Comparison of ENCODE assay signal across 34 cellular contexts in genomic region chr9:119282476-119283117, GRCh38.
DNase-seq lines count a peak whose midpoint lies in the region; TF ChIP-seq lines count a peak whose summit lies in the region.
"Had no signal": no experiment of that assay in that cellular context is flagged by ENCODE, and none has a peak within 500 bp of the region (broad histone marks: within the 10 kb centered on the region; RNA-seq: fewer than 3 reads in every experiment).

No MANE protein-coding gene starts in this region.

- H3K27me3 Mint-ChIP-seq in progenitor cell of endocrine pancreas = peaks cover 37% of the 10 kb centered on the region
- H3K27me3 Mint-ChIP-seq: activated CD4-positive, alpha-beta T cell treated with anti-CD3 and anti-CD28 coated beads, Interleukin-2, amount 10 ng/mL, durations not matched to agents 24 days and 14 days had no signal

- no peaks in the 10 kb centered on the region for H3K9me3 ChIP-seq in iPS-18a (ENCODE audit: control insufficient read depth, low read depth, low read length)
- no peaks in the 10 kb centered on the region for H3K9me3 ChIP-seq in testis
- H3K9me3 ChIP-seq: esophagus muscularis mucosa, heart left ventricle, mucosa of descending colon, pancreas, SJSA1, suprapubic skin, uterus had no signal

- intact Hi-C loops in testis (cut with DNase I; ENCODE audit: low total_unique reads) = no loop called here

- H3K4me1 ChIP-seq in iPS-18a (ENCODE audit: control insufficient read depth, low read depth, low read length) (peaks cover 37% of the 10 kb centered on the region), testis (no peaks in the 10 kb centered on the region)
- H3K4me1 ChIP-seq: heart left ventricle, pancreas, SJSA1, suprapubic skin, uterus had no signal

- H3K36me3 ChIP-seq in H7 (replicated peaks; ENCODE audit: control insufficient read depth, insufficient read depth, low read length) (no peaks in the 10 kb centered on the region), iPS-18a (ENCODE audit: control insufficient read depth, low read depth, low read length) (no peaks in the 10 kb centered on the region), testis (ENCODE audit: low read depth, missing control alignments) (no peaks in the 10 kb centered on the region)
- H3K36me3 ChIP-seq: esophagus muscularis mucosa, heart left ventricle, pancreas, SJSA1, suprapubic skin, uterus, WERI-Rb-1 had no signal

- WGBS in testis, 2 donors = 55 to 62% methylated on average over 7 of the region's 7 CpGs

- H3K27ac ChIP-seq in iPS-18a (ENCODE audit: low read length) = peak overlapping the region; percentile 73
- H3K27ac ChIP-seq in testis = no peak overlapping the region
- H3K27ac ChIP-seq: esophagus muscularis mucosa, heart left ventricle, pancreas, RWPE1, SJSA1, skin epidermis, suprapubic skin, uterus, WERI-Rb-1 had no signal

- H3K27ac Mint-ChIP-seq in progenitor cell of endocrine pancreas = no peak overlapping the region
- H3K27ac Mint-ChIP-seq: activated CD4-positive, alpha-beta T cell treated with anti-CD3 and anti-CD28 coated beads, Interleukin-2, amount 10 ng/mL, durations not matched to agents 24 days and 14 days; activated naive CD8-positive, alpha-beta T cell treated with anti-CD3 and anti-CD28 coated beads for 36 hours; B cell; dendritic cell treated with granulocyte-macrophage colony-stimulating factor and Interleukin-4, amounts not matched to agents 40 ng/mL and 50 ng/mL, for 4 days; natural killer cell; T-cell had no signal

- H3K27me3 ChIP-seq in H7 (ENCODE audit: control insufficient read depth, insufficient read depth, low read length) = no peaks in the 10 kb centered on the region
- no peaks in the 10 kb centered on the region for H3K27me3 ChIP-seq in iPS-18a (ENCODE audit: control insufficient read depth, insufficient read depth, low read length)
- no peaks in the 10 kb centered on the region for H3K27me3 ChIP-seq in testis
- H3K27me3 ChIP-seq: heart left ventricle, SJSA1, suprapubic skin, uterus had no signal

- TF ChIP-seq CTCF in astrocyte of the cerebellum (IDR thresholded peaks at IDR 0.05; ENCODE audit: low read depth, low read length, missing control alignments) = no peak
- no peak for TF ChIP-seq CTCF in progenitor cell of endocrine pancreas (IDR thresholded peaks at IDR 0.05; ENCODE audit: unreplicated experiment)
- no peak for TF ChIP-seq CTCF in testis (IDR thresholded peaks at IDR 0.05)

- H3K4me1 Mint-ChIP-seq in progenitor cell of endocrine pancreas (ENCODE audit: low read depth) = peaks cover 12% of the 10 kb centered on the region
- H3K4me1 Mint-ChIP-seq: activated CD4-positive, alpha-beta T cell treated with anti-CD3 and anti-CD28 coated beads, Interleukin-2, amount 10 ng/mL, durations not matched to agents 24 days and 14 days; activated naive CD8-positive, alpha-beta T cell treated with anti-CD3 and anti-CD28 coated beads for 36 hours; B cell; natural killer cell; T-cell had no signal

- in situ Hi-C loops in astrocyte of the cerebellum (cut with HindIII; ENCODE audit: low sequenced_read_pairs) = no loop called here

- H3K9me3 Mint-ChIP-seq in progenitor cell of endocrine pancreas (ENCODE audit: low read depth) = no peaks in the 10 kb centered on the region
- H3K9me3 Mint-ChIP-seq: activated CD4-positive, alpha-beta T cell treated with anti-CD3 and anti-CD28 coated beads, Interleukin-2, amount 10 ng/mL, durations not matched to agents 24 days and 14 days; dendritic cell treated with granulocyte-macrophage colony-stimulating factor and Interleukin-4, amounts not matched to agents 40 ng/mL and 50 ng/mL, for 4 days had no signal

- no peaks in the 10 kb centered on the region for H3K36me3 Mint-ChIP-seq in progenitor cell of endocrine pancreas (ENCODE audit: insufficient read depth)
- H3K36me3 Mint-ChIP-seq: activated naive CD8-positive, alpha-beta T cell treated with anti-CD3 and anti-CD28 coated beads for 36 hours; natural killer cell; T-cell had no signal

- no peak for TF ChIP-seq POLR2A in testis (IDR thresholded peaks at IDR 0.05)

- H3K4me3 Mint-ChIP-seq in progenitor cell of endocrine pancreas (ENCODE audit: low read depth) = peak overlapping the region; percentile 22
- H3K4me3 Mint-ChIP-seq: activated CD4-positive, alpha-beta T cell treated with anti-CD3 and anti-CD28 coated beads, Interleukin-2, amount 10 ng/mL, durations not matched to agents 24 days and 14 days; activated naive CD8-positive, alpha-beta T cell treated with anti-CD3 and anti-CD28 coated beads for 36 hours; B cell; dendritic cell treated with granulocyte-macrophage colony-stimulating factor and Interleukin-4, amounts not matched to agents 40 ng/mL and 50 ng/mL, for 4 days; natural killer cell; T-cell had no signal

- H3K9ac ChIP-seq in iPS-18a (ENCODE audit: low read length) = peak overlapping the region; percentile 60

- 0 out of 2 replicates have a peak overlapping the region, but pooled peaks have one; percentile 6 for H3K4me3 ChIP-seq in H7 (ENCODE audit: insufficient read depth, low read depth, low read length)
- H3K4me3 ChIP-seq in astrocyte of the cerebellum (ENCODE audit: low read depth, low read length) = no peak overlapping the region
- peak overlapping the region; percentile 55 for H3K4me3 ChIP-seq in iPS-18a (ENCODE audit: low read length)
- no peak overlapping the region for H3K4me3 ChIP-seq in testis
- H3K4me3 ChIP-seq: esophagus muscularis mucosa, heart left ventricle, lung, mucosa of descending colon, pancreas, SJSA1, skin epidermis, suprapubic skin, uterus had no signal

- DNase-seq in H7 = no peak
- DNase-seq in astrocyte of the cerebellum (ENCODE audit: low read depth) = peak; percentile 55
- DNase-seq in progenitor cell of endocrine pancreas (ENCODE audit: low spot score, unreplicated experiment) = no peak
- DNase-seq in NCI-H2081 (lab: John Stamatoyannopoulos, UW) = no peak
- DNase-seq in testis = no peak
- no peak for DNase-seq in SKM-1 (lab: John Stamatoyannopoulos, UW; ENCODE audit: unreplicated experiment)
- DNase-seq in HT-29 (ENCODE audit: low spot score) = no peak
- DNase-seq: activated CD4-positive, alpha-beta T cell treated with anti-CD3 and anti-CD28 coated beads, Interleukin-2, amount 10 ng/mL, durations not matched to agents 24 days and 14 days; activated CD8-positive, alpha-beta memory T cell treated with anti-CD3 and anti-CD28 coated beads for 24 hours; activated effector memory CD4-positive, alpha-beta T cell treated with Interleukin-2 at 50 U/mL for 16 hours; activated naive CD8-positive, alpha-beta T cell treated with anti-CD3 and anti-CD28 coated beads for 36 hours; central memory CD4-positive, alpha-beta T cell; DMS 273 treated with DMSO at 0.1 percent for 48 hours; foreskin fibroblast; mucosa of descending colon; natural killer cell; NCI-H1105; NCI-H187; NCI-H2171; pancreas; stimulated activated naive CD4-positive, alpha-beta T cell; T-cell; uterus; WERI-Rb-1 had no signal

Comparison
In these comparisons a context has a peak if more than half of its experiments do, and no peak if none do; other contexts are left out.
1. H3K4me3 ChIP-seq: peak in H7 (single experiment) and iPS-18a (single experiment); none in astrocyte of the cerebellum (single experiment) and testis (0 of 2).